ENCODE assay signal across 1 cellular context in genomic region chr14:60760209-60760608, GRCh38.
TF ChIP-seq lines count a peak whose summit lies in the region.

No MANE protein-coding gene starts in this region.

TF ChIP-seq in HCT116, 20 proteins besides CTCF, POLR2A, EP300 and RAD21 (continued from another document):
- TF ChIP-seq REST (IDR thresholded peaks at IDR 0.05; ENCODE audit: low read depth) (no peak), YY1 (IDR thresholded peaks at IDR 0.05; ENCODE audit: extremely low read depth, insufficient replicate concordance, low read depth, low read length) (no peak)
